Comparison of ENCODE assay signal across 1 cellular context in the genomic region with DNA sequence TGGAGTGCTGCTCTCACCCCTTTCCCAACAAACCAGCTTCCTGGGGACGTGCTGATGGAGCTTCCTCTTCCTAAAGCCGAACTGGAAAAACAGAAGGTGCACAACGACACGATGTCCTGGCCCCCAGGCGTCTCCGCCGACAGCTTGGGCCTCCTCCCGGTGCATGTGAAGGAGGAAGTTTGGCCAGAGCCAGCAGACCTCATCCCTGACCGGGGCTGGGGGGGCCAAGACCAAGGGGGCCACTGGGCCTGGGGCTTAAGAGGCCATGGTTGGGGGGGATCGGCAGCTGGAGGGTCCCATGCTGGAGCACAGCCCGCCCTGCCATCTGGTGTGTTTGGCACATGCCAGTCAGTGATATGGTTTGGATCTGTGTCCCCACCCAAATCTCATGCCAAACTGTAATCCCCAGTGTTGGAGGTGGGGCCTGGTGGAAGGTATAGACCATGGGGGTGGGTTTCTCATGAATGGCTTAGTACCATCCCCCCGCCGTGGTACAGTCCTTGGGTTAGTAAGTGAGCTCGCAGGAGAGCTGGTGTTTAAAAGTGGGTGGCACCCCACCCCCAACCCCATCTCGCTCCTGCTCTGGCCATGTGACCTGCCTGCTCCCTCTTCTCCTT.
TF ChIP-seq lines count a peak whose summit lies in the region.

No MANE protein-coding gene starts in this region.

TF ChIP-seq in K562, 482 proteins besides CTCF, POLR2A, EP300 and RAD21:
- TF ChIP-seq NUFIP1 (IDR thresholded peaks at IDR 0.05; ENCODE audit: partially characterized antibody) (no peak), ZBTB7A (IDR thresholded peaks at IDR 0.05; ENCODE audit: borderline replicate concordance, control insufficient read depth, low read depth, low read length) (0 out of 2 replicates have a peak, but pooled peaks have one; percentile 20)
TF ChIP-seq in K562: peak in this region for 1.
